Comparison of ENCODE assay signal across 9 cellular contexts in genomic region chr11:111983187-111983986, GRCh38. TPM values are rescaled to one million over a fixed set of nuclear protein-coding genes. Genes with fewer than 3 reads are reported as not detected.
DNase-seq lines count a peak whose midpoint lies in the region; ATAC-seq, FAIRE-seq and TF ChIP-seq lines count a peak whose summit lies in the region.
"Had no signal": no experiment of that assay in that cellular context is flagged by ENCODE, and none has a peak within 500 bp of the region (broad histone marks: within the 10 kb centered on the region; RNA-seq: fewer than 3 reads in every experiment).

No MANE protein-coding gene starts in this region.

- WGBS in prostate gland: 30% methylated on average over 7 of the region's 7 CpGs

- no peaks in the 10 kb centered on the region for H3K9me3 Mint-ChIP-seq in activated T-cell treated with anti-CD3 and anti-CD28 coated beads, Interleukin-2, amount 50 U/mL, for 4 hours
- H3K9me3 Mint-ChIP-seq: activated CD4-positive, alpha-beta memory T cell treated with anti-CD3 and anti-CD28 coated beads for 36 hours had no signal

- no peaks in the 10 kb centered on the region for H3K4me1 ChIP-seq in prostate gland (replicated peaks)

- H3K36me3 ChIP-seq in bronchial epithelial cell (ENCODE audit: control insufficient read depth, insufficient read depth, low read length) (no peaks in the 10 kb centered on the region), prostate gland (no peaks in the 10 kb centered on the region)

- peaks cover 16% of the 10 kb centered on the region for H3K27me3 Mint-ChIP-seq in activated T-cell treated with anti-CD3 and anti-CD28 coated beads, Interleukin-2, amount 50 U/mL, for 4 hours (ENCODE audit: low read depth)

- no peak for FAIRE-seq in bronchial epithelial cell (lab: Jason Lieb, UNC)

- no peak overlapping the region for H3K4me3 Mint-ChIP-seq in activated T-cell treated with anti-CD3 and anti-CD28 coated beads, Interleukin-2, amount 50 U/mL, for 4 hours
- H3K4me3 Mint-ChIP-seq: activated CD4-positive, alpha-beta memory T cell treated with anti-CD3 and anti-CD28 coated beads for 36 hours had no signal

- TF ChIP-seq CTCF in bronchial epithelial cell (IDR thresholded peaks at IDR 0.05; ENCODE audit: insufficient read depth, low read length, severe bottlenecking): peak; percentile 11
- peak in 2 of 4 experiments; percentile 11 to 36 for TF ChIP-seq CTCF in prostate gland (IDR thresholded peaks at IDR 0.05)

- TF ChIP-seq POLR2A in prostate gland (IDR thresholded peaks at IDR 0.05): no peak

- H3K4me3 ChIP-seq in bronchial epithelial cell (ENCODE audit: low read depth, low read length) (no peak overlapping the region), iPS-18c (ENCODE audit: insufficient read depth, low read depth, low read length) (peak overlapping the region; percentile 25; the same call in 1 of the 2 replicates), prostate gland (peak overlapping the region; percentile 17 to 28)

- H3K4me1 Mint-ChIP-seq in activated T-cell treated with anti-CD3 and anti-CD28 coated beads, Interleukin-2, amount 50 U/mL, for 4 hours (ENCODE audit: low read depth): no peaks in the 10 kb centered on the region

- intact Hi-C loops in prostate gland (cut with DNase I): loop anchor here (2.0 kb wide), 2 partner anchors 53 to 105 kb away; partner anchors contain the start of genes CFAP68 and FDXACB1

- peaks cover 2% of the 10 kb centered on the region for H3K36me3 Mint-ChIP-seq in activated T-cell treated with anti-CD3 and anti-CD28 coated beads, Interleukin-2, amount 50 U/mL, for 4 hours (ENCODE audit: insufficient read depth)

- DNase-seq in HuH-7 (ENCODE audit: low spot score) (peak; percentile 91), bronchial epithelial cell (ENCODE audit: low read depth) (peak; percentile 78), prostate gland (ENCODE audit: low spot score) (peak; percentile 60)
- no peak for DNase-seq in activated T-cell treated with anti-CD3 and anti-CD28 coated beads, Interleukin-2, amount 50 U/mL, for 4 hours
- DNase-seq: activated CD4-positive, alpha-beta memory T cell treated with anti-CD3 and anti-CD28 coated beads for 36 hours had no signal

- peaks cover 3% of the 10 kb centered on the region for H3K9me3 ChIP-seq in iPS-18c (ENCODE audit: control insufficient read depth, insufficient read depth, low read length)
- no peaks in the 10 kb centered on the region for H3K9me3 ChIP-seq in prostate gland

- H3K27ac ChIP-seq in prostate gland: peak overlapping the region; percentile 84 to 85

- H3K27me3 ChIP-seq in bronchial epithelial cell (ENCODE audit: control insufficient read depth, insufficient read depth, low read length) (no peaks in the 10 kb centered on the region), prostate gland (replicated peaks; ENCODE audit: insufficient read depth) (no peaks in the 10 kb centered on the region)

- ATAC-seq in GM21515 (IDR thresholded peaks at IDR 0.05; ENCODE audit: unreplicated experiment) (no peak), GM21526 (IDR thresholded peaks at IDR 0.05; ENCODE audit: low FRiP score, unreplicated experiment) (no peak)
- ATAC-seq in activated CD4-positive, CD25-positive, alpha-beta regulatory T cell treated with anti-CD3 and anti-CD28 coated beads, Interleukin-2, amount 50 U/mL, for 24 hours: no peak
- no peak for ATAC-seq in activated T-cell treated with anti-CD3 and anti-CD28 coated beads, Interleukin-2, amount 50 U/mL, for 4 hours

RNA-seq across cellular contexts. Expression of gene DLAT, which starts 41.8 kb away (rescaled TPM):
- total RNA-seq in bronchial epithelial cell: 24.5 and 27.4 TPM in 2 replicates
- total RNA-seq in prostate gland: 10 to 100 TPM; 19.9 to 21.2 TPM
- 10 to 100 TPM; 60.6 to 72.5 (median 66.0) TPM for total RNA-seq in activated T-cell treated with anti-CD3 and anti-CD28 coated beads, Interleukin-2, amount 50 U/mL, for 4 hours

RNA-seq across cellular contexts. Expression of gene DIXDC1, which starts 46.2 kb away (rescaled TPM):
- total RNA-seq in bronchial epithelial cell (9.5 and 10.8 TPM in 2 replicates), prostate gland (10 to 100 TPM; 32.9 to 35.2 TPM)
- total RNA-seq in activated T-cell treated with anti-CD3 and anti-CD28 coated beads, Interleukin-2, amount 50 U/mL, for 4 hours: 10 to 100 TPM in 2 of 3 donors, 1 to 10 TPM in 1; 5.2 to 22.7 (median 21.2) TPM
